27 cellular contexts compared by ENCODE assay signal in genomic region chr20:62544505-62545055, GRCh38.
"Had no signal": no experiment of that assay in that cellular context is flagged by ENCODE, and none has a peak within 500 bp of the region (broad histone marks: within the 10 kb centered on the region; RNA-seq: fewer than 3 reads in every experiment).

No MANE protein-coding gene starts in this region.

- H3K9ac ChIP-seq: parathyroid adenoma had no signal

- H3K27me3 ChIP-seq: ovary, testis, uterus had no signal

- H3K36me3 ChIP-seq: ovary, spleen, suprapubic skin, transverse colon, upper lobe of right lung, uterus had no signal

- H3K9me3 ChIP-seq: psoas muscle, suprapubic skin, testis, tibial artery, transverse colon, upper lobe of right lung, uterus had no signal

- H3K27ac ChIP-seq: ovary, parathyroid adenoma, psoas muscle, skin epidermis, spleen, suprapubic skin, testis, tibial artery, transverse colon, upper lobe of right lung, uterus had no signal

- DNase-seq: naive thymus-derived CD4-positive, alpha-beta T cell; natural killer cell; occipital lobe; ovary; psoas muscle; right cardiac atrium; spleen; stimulated activated CD4-positive, alpha-beta T cell treated with anti-CD3 and anti-CD28 coated beads, Interleukin-12 subunit alpha, Interleukin-12 subunit beta, amount 100 ng/mL, for 4 hours; stimulated activated CD4-positive, alpha-beta T cell treated with anti-CD3 and anti-CD28 coated beads, Interleukin-1b, Interleukin-23, amount 100 ng/mL, for 48 hours; stimulated activated CD4-positive, alpha-beta T cell treated with anti-CD3 and anti-CD28 coated beads, Interleukin-4, amount 100 ng/mL, for 1 hour; stimulated activated CD4-positive, alpha-beta T cell treated with anti-CD3 and anti-CD28 coated beads, Interleukin-4, amount 100 ng/mL, for 4 hours; stimulated activated CD8-positive, alpha-beta memory T cell treated with anti-CD3 and anti-CD28 coated beads, Interleukin-4, amount 100 ng/mL, for 48 hours; stimulated activated naive CD4-positive, alpha-beta T cell; stimulated activated naive CD8-positive, alpha-beta T cell treated with anti-CD3 and anti-CD28 coated beads, Interleukin-15, amount 100 ng/mL, for 72 hours; stimulated activated naive CD8-positive, alpha-beta T cell treated with anti-CD3 and anti-CD28 coated beads, Interleukin-15, Interleukin-2, amounts not matched to agents 100 U/mL and 50 U/mL, for 24 hours; substantia nigra; tibial artery; transverse colon; upper lobe of right lung had no signal

- H3K79me2 ChIP-seq: parathyroid adenoma had no signal

- H2AFZ ChIP-seq: parathyroid adenoma had no signal

- H3K4me1 ChIP-seq: parathyroid adenoma, upper lobe of right lung had no signal

- ATAC-seq: naive thymus-derived CD4-positive, alpha-beta T cell; natural killer cell; psoas muscle; right cardiac atrium; sciatic nerve; stimulated activated memory B cell treated with anti-CD40 and anti-IgM and Interleukin-4, amounts not matched to agents 10 μg/mL and 1 μg/mL and 100 μg/mL, for 72 hours; stimulated activated naive CD8-positive, alpha-beta T cell treated with anti-CD3 and anti-CD28 coated beads, Interleukin-15, amount 100 ng/mL, for 72 hours; stimulated activated naive CD8-positive, alpha-beta T cell treated with anti-CD3 and anti-CD28 coated beads, Interleukin-15, Interleukin-2, amounts not matched to agents 100 U/mL and 50 U/mL, for 24 hours; upper lobe of right lung had no signal

- H3K4me3 ChIP-seq: ovary, psoas muscle, skin epidermis, smooth muscle cell, spleen, suprapubic skin, testis, tibial artery, transverse colon, upper lobe of right lung, uterus had no signal
